ENCODE assay signal across 17 cellular contexts in genomic region chr9:105458404-105458803, GRCh38.
"Had no signal": no experiment of that assay in that cellular context is flagged by ENCODE, and none has a peak within 500 bp of the region (broad histone marks: within the 10 kb centered on the region; RNA-seq: fewer than 3 reads in every experiment).

No MANE protein-coding gene starts in this region.

- H3K4me3 Mint-ChIP-seq: activated naive CD4-positive, alpha-beta T cell treated with anti-CD3 and anti-CD28 coated beads for 36 hours; stimulated activated effector memory CD8-positive, alpha-beta T cell treated with anti-CD3 and anti-CD28 coated beads, Interleukin-12 subunit alpha, Interleukin-12 subunit beta, amount 100 ng/mL, for 72 hours had no signal

- H3K4me1 ChIP-seq: lower lobe of right lung had no signal

- H3K36me3 ChIP-seq: lower lobe of right lung, vagina had no signal

- H3K27me3 ChIP-seq: hepatocyte, tibial nerve, vagina had no signal

- H3K36me3 Mint-ChIP-seq: stimulated activated effector memory CD8-positive, alpha-beta T cell treated with anti-CD3 and anti-CD28 coated beads, Interleukin-12 subunit alpha, Interleukin-12 subunit beta, amount 100 ng/mL, for 72 hours had no signal

- H3K27ac ChIP-seq: lower lobe of right lung, parathyroid adenoma, tibial nerve, vagina, VCaP had no signal

- H3K4me3 ChIP-seq: coronary artery, hepatocyte, lower lobe of right lung, smooth muscle cell, tibial nerve, vagina had no signal

- DNase-seq: activated CD4-positive, alpha-beta T cell treated with anti-CD3 and anti-CD28 coated beads for 48 hours; activated naive CD4-positive, alpha-beta T cell treated with anti-CD3 and anti-CD28 coated beads for 36 hours; central memory CD4-positive, alpha-beta T cell; effector CD4-positive, alpha-beta T cell; kidney glomerular epithelial cell; lower lobe of right lung; midbrain; retina; T1000 had no signal

- H3K27ac Mint-ChIP-seq: activated naive CD4-positive, alpha-beta T cell treated with anti-CD3 and anti-CD28 coated beads for 36 hours; stimulated activated effector memory CD8-positive, alpha-beta T cell treated with anti-CD3 and anti-CD28 coated beads, Interleukin-12 subunit alpha, Interleukin-12 subunit beta, amount 100 ng/mL, for 72 hours had no signal

- H3K9me3 ChIP-seq: lower lobe of right lung, vagina had no signal

- H3K4me1 Mint-ChIP-seq: stimulated activated effector memory CD8-positive, alpha-beta T cell treated with anti-CD3 and anti-CD28 coated beads, Interleukin-12 subunit alpha, Interleukin-12 subunit beta, amount 100 ng/mL, for 72 hours had no signal
